In the genomic region with DNA sequence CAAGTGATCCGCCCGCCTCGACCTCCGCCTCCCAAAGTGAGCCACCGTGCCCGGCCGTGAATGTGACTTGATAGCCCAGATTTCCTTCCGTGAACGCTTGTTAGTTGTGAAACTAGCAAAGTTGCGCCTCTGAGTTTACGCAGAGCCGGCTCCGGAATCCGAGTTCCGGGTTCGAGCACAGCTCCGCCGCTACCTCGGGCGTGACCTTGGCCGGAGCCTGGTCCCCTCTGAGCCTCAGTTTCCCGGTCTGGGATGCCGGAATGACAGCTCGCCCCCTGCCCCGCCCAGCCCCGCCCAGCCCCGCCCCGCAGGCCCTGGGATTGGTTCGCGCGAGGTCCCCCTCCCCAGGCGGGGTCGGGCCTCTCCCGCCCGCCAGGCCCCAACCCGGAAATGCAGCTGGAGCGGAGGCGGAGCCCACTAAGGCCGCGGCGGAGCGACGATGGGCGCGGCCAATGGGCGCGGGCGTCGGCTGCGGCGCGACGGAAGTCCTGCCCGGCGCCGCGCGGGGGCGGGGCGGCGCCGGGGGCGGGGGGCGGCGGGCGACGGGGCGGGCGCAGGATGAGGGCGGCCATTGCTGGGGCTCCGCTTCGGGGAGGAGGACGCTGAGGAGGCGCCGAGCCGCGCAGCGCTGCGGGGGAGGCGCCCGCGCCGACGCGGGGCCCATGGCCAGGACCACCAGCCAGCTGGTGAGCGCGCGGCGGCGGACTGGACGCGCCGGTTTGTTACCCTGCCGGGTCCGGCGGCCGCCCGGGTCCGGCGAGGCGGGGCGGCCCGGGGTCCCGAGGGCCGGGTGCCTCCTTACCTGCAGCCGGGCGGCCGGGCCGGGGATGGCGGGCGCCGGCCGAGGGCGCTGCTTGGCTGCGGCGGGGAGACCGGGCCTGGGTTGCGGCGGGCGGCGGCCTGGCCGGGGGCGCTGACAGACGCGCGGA, we compare ENCODE assay signal across 8 cellular contexts. TPM values are rescaled to one million over a fixed set of nuclear protein-coding genes. Genes with fewer than 3 reads are reported as not detected.
DNase-seq lines count a peak whose midpoint lies in the region; ATAC-seq and TF ChIP-seq lines count a peak whose summit lies in the region.

Gene PDPK1 (plus strand): TSS at position 571 of the 929 bp plus-strand sequence. CDS start 92 bp downstream, at position 663.

- no peak for TF ChIP-seq RAD21 in liver (IDR thresholded peaks at IDR 0.05)

- no peaks in the 10 kb centered on the region for H3K9me3 ChIP-seq in BLaER1 treated with 17β-estradiol and CSF1 and Interleukin-3, amounts not matched to agents 10 nM and 100 nM (replicated peaks in 1 of 11)
- H3K9me3 ChIP-seq in liver (ENCODE audit: control insufficient read depth in 4 of 4, low read length in 3 of 4) = no peaks in the 10 kb centered on the region

- H3K4me3 ChIP-seq in BLaER1 treated with 17β-estradiol and CSF1 and Interleukin-3, amounts not matched to agents 10 nM and 100 nM = peak within 1 kb of the TSS; percentile 83 to 97 (median 86)
- peak within 1 kb of the TSS; percentile 70 to 98 (median 88) for H3K4me3 ChIP-seq in liver (ENCODE audit: low read depth in 1 of 3, low read length in 3 of 3)

- TF ChIP-seq CTCF in liver (IDR thresholded peaks at IDR 0.05; ENCODE audit: low read depth, low read length, missing input control) = no peak

- peak; percentile 84 for ATAC-seq in GM19372 (IDR thresholded peaks at IDR 0.05; ENCODE audit: low read depth, unreplicated experiment)
- ATAC-seq in HG03521 (IDR thresholded peaks at IDR 0.05; ENCODE audit: unreplicated experiment) = peak; percentile 93

- peak within 1 kb of the TSS; percentile 60 to 88 (median 81) for H3K27ac ChIP-seq in BLaER1 treated with 17β-estradiol and CSF1 and Interleukin-3, amounts not matched to agents 10 nM and 100 nM
- H3K27ac ChIP-seq in liver (ENCODE audit: low read depth in 1 of 2, low read length in 2 of 2) = peak within 1 kb of the TSS; percentile 52 to 74

- intact Hi-C loops in dendritic cell treated with granulocyte-macrophage colony-stimulating factor and Interleukin-4, amounts not matched to agents 40 ng/mL and 50 ng/mL, for 4 days (cut with micrococcal nuclease) = loop anchor here (2.0 kb wide), 1 partner anchor 17 kb away; the partner anchor contains the start of gene AMDHD2

- H3K4me3 Mint-ChIP-seq in dendritic cell treated with granulocyte-macrophage colony-stimulating factor and Interleukin-4, amounts not matched to agents 40 ng/mL and 50 ng/mL, for 4 days = peak within 1 kb of the TSS; percentile 82

- peaks cover 62% of the 10 kb centered on the region for H3K4me1 Mint-ChIP-seq in dendritic cell treated with granulocyte-macrophage colony-stimulating factor and Interleukin-4, amounts not matched to agents 40 ng/mL and 50 ng/mL, for 4 days (ENCODE audit: low read depth)

- H3K36me3 ChIP-seq in BLaER1 treated with 17β-estradiol and CSF1 and Interleukin-3, amounts not matched to agents 10 nM and 100 nM = peaks cover 0 to 5% (median 0%) of the 10 kb centered on the region in 11 experiments; a peak in 2 of 22 replicates
- no peaks in the 10 kb centered on the region for H3K36me3 ChIP-seq in liver (ENCODE audit: control insufficient read depth in 4 of 4, insufficient read depth in 3 of 4, low read depth in 1 of 4, low read length in 3 of 4)

- DNase-seq in NCI-H69 (lab: John Stamatoyannopoulos, UW) = peak; percentile 99
- DNase-seq in activated CD4-positive, alpha-beta T cell treated with anti-CD3 and anti-CD28 coated beads, Interleukin-2, amount 50 U/mL, for 24 hours (ENCODE audit: low read depth in 1 of 2, low spot score in 1 of 2) = peak; percentile 82 to 89
- DNase-seq in stimulated activated CD4-positive, alpha-beta T cell treated with anti-CD3 and anti-CD28 coated beads, Interleukin-4, amount 100 ng/mL, for 1 hour = peak; percentile 92

- WGBS in liver = under 1% methylated on average over 126 of the region's 126 CpGs

- H3K27ac Mint-ChIP-seq in dendritic cell treated with granulocyte-macrophage colony-stimulating factor and Interleukin-4, amounts not matched to agents 40 ng/mL and 50 ng/mL, for 4 days = peak within 1 kb of the TSS; percentile 92

- no peaks in the 10 kb centered on the region for H3K27me3 Mint-ChIP-seq in dendritic cell treated with granulocyte-macrophage colony-stimulating factor and Interleukin-4, amounts not matched to agents 40 ng/mL and 50 ng/mL, for 4 days

- H3K9me3 Mint-ChIP-seq in dendritic cell treated with granulocyte-macrophage colony-stimulating factor and Interleukin-4, amounts not matched to agents 40 ng/mL and 50 ng/mL, for 4 days = no peaks in the 10 kb centered on the region

- H3K4me2 ChIP-seq in BLaER1 treated with 17β-estradiol and CSF1 and Interleukin-3, amounts not matched to agents 10 nM and 100 nM = peak within 1 kb of the TSS; percentile 83 to 92 (median 89)

- peak within 1 kb of the TSS; percentile 85 to 95 (median 91) for H3K9ac ChIP-seq in BLaER1 treated with 17β-estradiol and CSF1 and Interleukin-3, amounts not matched to agents 10 nM and 100 nM
- peak within 1 kb of the TSS in 1 of 2 donors; percentile 14 for H3K9ac ChIP-seq in liver (ENCODE audit: low read depth in 1 of 2, low read length in 2 of 2)

- H4K20me1 ChIP-seq in BLaER1 treated with 17β-estradiol and CSF1 and Interleukin-3, amounts not matched to agents 10 nM and 100 nM = peaks cover 30 to 48% (median 40%) of the 10 kb centered on the region in 11 experiments

- peaks cover 45 to 74% (median 55%) of the 10 kb centered on the region in 10 experiments for H3K4me1 ChIP-seq in BLaER1 treated with 17β-estradiol and CSF1 and Interleukin-3, amounts not matched to agents 10 nM and 100 nM
- peaks cover 10 to 46% (median 32%) of the 10 kb centered on the region in 4 donors for H3K4me1 ChIP-seq in liver (ENCODE audit: control insufficient read depth in 4 of 4, insufficient read depth in 4 of 4, low read length in 3 of 4)

- H3K27me3 ChIP-seq in BLaER1 treated with 17β-estradiol and CSF1 and Interleukin-3, amounts not matched to agents 10 nM and 100 nM = no peaks in the 10 kb centered on the region
- no peaks in the 10 kb centered on the region for H3K27me3 ChIP-seq in liver (ENCODE audit: control insufficient read depth in 4 of 4, insufficient read depth in 4 of 4, low read length in 3 of 4)

- H3K36me3 Mint-ChIP-seq in dendritic cell treated with granulocyte-macrophage colony-stimulating factor and Interleukin-4, amounts not matched to agents 40 ng/mL and 50 ng/mL, for 4 days (ENCODE audit: low read depth) = peaks cover 38% of the 10 kb centered on the region

TF ChIP-seq in liver, 16 proteins besides CTCF, POLR2A, EP300 and RAD21:
- TF ChIP-seq EGR1 (IDR thresholded peaks at IDR 0.05; ENCODE audit: low read depth in 2 of 2) (no peak), TAF1 (conservative IDR thresholded peaks at IDR 0.05) (no peak), SP1 (IDR thresholded peaks at IDR 0.05) (peak; percentile 38), MAX (IDR thresholded peaks at IDR 0.05) (no peak), GABPA (IDR thresholded peaks at IDR 0.05 in 1 of 2, conservative IDR thresholded peaks at IDR 0.05 in 1 of 2) (peak in 1 of 2 donors; percentile 75), FOXA2 (IDR thresholded peaks at IDR 0.05) (no peak), NR2F2 (IDR thresholded peaks at IDR 0.05) (no peak), RXRA (IDR thresholded peaks at IDR 0.05) (peak in 1 of 2 donors; percentile 26)
- TF ChIP-seq, protein P1, sequence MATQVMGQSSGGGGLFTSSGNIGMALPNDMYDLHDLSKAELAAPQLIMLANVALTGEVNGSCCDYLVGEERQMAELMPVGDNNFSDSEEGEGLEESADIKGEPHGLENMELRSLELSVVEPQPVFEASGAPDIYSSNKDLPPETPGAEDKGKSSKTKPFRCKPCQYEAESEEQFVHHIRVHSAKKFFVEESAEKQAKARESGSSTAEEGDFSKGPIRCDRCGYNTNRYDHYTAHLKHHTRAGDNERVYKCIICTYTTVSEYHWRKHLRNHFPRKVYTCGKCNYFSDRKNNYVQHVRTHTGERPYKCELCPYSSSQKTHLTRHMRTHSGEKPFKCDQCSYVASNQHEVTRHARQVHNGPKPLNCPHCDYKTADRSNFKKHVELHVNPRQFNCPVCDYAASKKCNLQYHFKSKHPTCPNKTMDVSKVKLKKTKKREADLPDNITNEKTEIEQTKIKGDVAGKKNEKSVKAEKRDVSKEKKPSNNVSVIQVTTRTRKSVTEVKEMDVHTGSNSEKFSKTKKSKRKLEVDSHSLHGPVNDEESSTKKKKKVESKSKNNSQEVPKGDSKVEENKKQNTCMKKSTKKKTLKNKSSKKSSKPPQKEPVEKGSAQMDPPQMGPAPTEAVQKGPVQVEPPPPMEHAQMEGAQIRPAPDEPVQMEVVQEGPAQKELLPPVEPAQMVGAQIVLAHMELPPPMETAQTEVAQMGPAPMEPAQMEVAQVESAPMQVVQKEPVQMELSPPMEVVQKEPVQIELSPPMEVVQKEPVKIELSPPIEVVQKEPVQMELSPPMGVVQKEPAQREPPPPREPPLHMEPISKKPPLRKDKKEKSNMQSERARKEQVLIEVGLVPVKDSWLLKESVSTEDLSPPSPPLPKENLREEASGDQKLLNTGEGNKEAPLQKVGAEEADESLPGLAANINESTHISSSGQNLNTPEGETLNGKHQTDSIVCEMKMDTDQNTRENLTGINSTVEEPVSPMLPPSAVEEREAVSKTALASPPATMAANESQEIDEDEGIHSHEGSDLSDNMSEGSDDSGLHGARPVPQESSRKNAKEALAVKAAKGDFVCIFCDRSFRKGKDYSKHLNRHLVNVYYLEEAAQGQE (IDR thresholded peaks at IDR 0.05) = no peak
- TF ChIP-seq, protein P2, sequence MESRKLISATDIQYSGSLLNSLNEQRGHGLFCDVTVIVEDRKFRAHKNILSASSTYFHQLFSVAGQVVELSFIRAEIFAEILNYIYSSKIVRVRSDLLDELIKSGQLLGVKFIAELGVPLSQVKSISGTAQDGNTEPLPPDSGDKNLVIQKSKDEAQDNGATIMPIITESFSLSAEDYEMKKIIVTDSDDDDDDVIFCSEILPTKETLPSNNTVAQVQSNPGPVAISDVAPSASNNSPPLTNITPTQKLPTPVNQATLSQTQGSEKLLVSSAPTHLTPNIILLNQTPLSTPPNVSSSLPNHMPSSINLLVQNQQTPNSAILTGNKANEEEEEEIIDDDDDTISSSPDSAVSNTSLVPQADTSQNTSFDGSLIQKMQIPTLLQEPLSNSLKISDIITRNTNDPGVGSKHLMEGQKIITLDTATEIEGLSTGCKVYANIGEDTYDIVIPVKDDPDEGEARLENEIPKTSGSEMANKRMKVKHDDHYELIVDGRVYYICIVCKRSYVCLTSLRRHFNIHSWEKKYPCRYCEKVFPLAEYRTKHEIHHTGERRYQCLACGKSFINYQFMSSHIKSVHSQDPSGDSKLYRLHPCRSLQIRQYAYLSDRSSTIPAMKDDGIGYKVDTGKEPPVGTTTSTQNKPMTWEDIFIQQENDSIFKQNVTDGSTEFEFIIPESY (IDR thresholded peaks at IDR 0.05) = no peak

RNA-seq across cellular contexts. Expression of gene PDPK1, which starts in this region (rescaled TPM):
- 10 to 100 TPM; 20.5 to 28.1 TPM for total RNA-seq in liver
- 10 to 100 TPM; 12.1 to 16.0 TPM for polyA plus RNA-seq in liver

Comparison
In these comparisons a context has a peak if more than half of its experiments do, and no peak if none do; other contexts are left out.
1. Peak in every context shown above with its lines: DNase-seq, ATAC-seq, H3K4me3 ChIP-seq and H3K27ac ChIP-seq.